ENCODE assay signal across 23 cellular contexts in the genomic region with DNA sequence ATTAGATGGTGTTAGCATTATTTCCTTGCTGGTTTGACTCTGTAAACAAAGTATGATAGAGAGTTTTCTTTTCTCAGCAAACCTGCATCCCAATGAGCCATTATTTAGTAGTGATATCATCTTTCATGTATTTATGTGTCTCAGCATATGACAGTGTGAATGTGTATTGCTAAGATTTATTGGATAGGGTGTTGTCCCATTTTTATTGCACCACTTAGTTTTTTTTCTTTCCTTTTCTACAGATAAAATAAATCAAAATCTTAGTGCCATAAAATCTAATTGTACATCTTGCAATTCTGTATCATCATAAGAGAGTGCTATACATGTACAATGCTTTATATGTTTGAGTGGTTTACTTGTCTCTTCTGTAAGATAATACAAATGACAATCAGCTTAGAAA.
"Had no signal": no experiment of that assay in that cellular context is flagged by ENCODE, and none has a peak within 500 bp of the region (broad histone marks: within the 10 kb centered on the region; RNA-seq: fewer than 3 reads in every experiment).

No MANE protein-coding gene starts in this region.

- DNase-seq: activated CD4-positive, alpha-beta memory T cell treated with anti-CD3 and anti-CD28 coated beads for 36 hours; activated CD4-positive, alpha-beta T cell treated with anti-CD3 and anti-CD28 coated beads, Interleukin-2, amount 10 ng/mL, durations not matched to agents 7 days and 5 days; activated CD4-positive, CD25-positive, alpha-beta regulatory T cell; activated CD8-positive, alpha-beta memory T cell treated with anti-CD3 and anti-CD28 coated beads for 24 hours; activated effector memory CD4-positive, alpha-beta T cell treated with anti-CD3 and anti-CD28 coated beads, Interleukin-2, amount 50 U/mL, for 16 hours; activated naive CD4-positive, alpha-beta T cell treated with anti-CD3 and anti-CD28 coated beads for 36 hours; activated T-cell treated with anti-CD3 and anti-CD28 coated beads, Interleukin-2, amount 50 U/mL, for 4 hours; amygdala; brain microvascular endothelial cell; cerebellar nuclear complex; Karpas-422; MM.1S; NCI-H187; NCI-H446; NCI-H524; NK-92 treated with Interleukin-12 subunit alpha and Interleukin-12 subunit beta, amount 100 ng/mL, for 24 hours; Peyer's patch; Right ventricle myocardium superior; SJCRH30; SK-N-SH; T-helper 1 cell had no signal

- H3K27ac ChIP-seq: brain microvascular endothelial cell, RWPE1, SJCRH30 had no signal

- H3K4me1 ChIP-seq: SJCRH30 had no signal

- ATAC-seq: activated T-cell treated with anti-CD3 and anti-CD28 coated beads, Interleukin-2, amount 50 U/mL, for 4 hours; K562 had no signal

- H3K36me3 ChIP-seq: brain microvascular endothelial cell, Peyer's patch, SJCRH30 had no signal

- H3K9me3 ChIP-seq: Peyer's patch, SJCRH30, SK-N-SH had no signal

- H3K27me3 ChIP-seq: brain microvascular endothelial cell, Peyer's patch, SJCRH30 had no signal

- H3K4me3 ChIP-seq: K562, Peyer's patch, SJCRH30 had no signal
